In the genomic region with DNA sequence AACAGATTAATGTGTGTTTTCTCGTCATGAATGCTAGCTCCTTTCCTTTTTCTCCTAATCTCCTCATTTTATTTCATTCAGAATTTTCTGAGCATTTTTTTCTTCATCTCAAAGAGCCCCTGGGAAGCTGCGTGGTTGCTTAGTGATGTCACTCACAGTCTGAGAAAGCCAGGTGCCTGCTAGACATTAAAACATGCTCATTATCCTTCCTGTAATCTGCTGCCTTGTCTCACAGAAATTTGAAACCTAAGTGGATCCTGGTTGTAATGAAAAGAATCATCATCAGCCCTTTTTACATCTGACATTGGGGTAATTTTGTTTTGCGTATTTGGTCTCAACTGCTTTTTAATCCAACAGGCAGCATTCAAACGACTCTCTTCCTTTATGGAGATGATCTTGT, we compare ENCODE assay signal across 12 cellular contexts.
DNase-seq lines count a peak whose midpoint lies in the region; ATAC-seq, FAIRE-seq and TF ChIP-seq lines count a peak whose summit lies in the region.
"Had no signal": no experiment of that assay in that cellular context is flagged by ENCODE, and none has a peak within 500 bp of the region (broad histone marks: within the 10 kb centered on the region; RNA-seq: fewer than 3 reads in every experiment).

No MANE protein-coding gene starts in this region.

- ATAC-seq in GM18868 (IDR thresholded peaks at IDR 0.05; ENCODE audit: unreplicated experiment), result no peak
- ATAC-seq: activated naive CD8-positive, alpha-beta T cell treated with anti-CD3 and anti-CD28 coated beads, Interleukin-2, amount 50 U/mL, for 24 hours had no signal

- no peak for TF ChIP-seq EP300 in ovary (IDR thresholded peaks at IDR 0.05)
- no peak for TF ChIP-seq EP300 in transverse colon (IDR thresholded peaks at IDR 0.05; ENCODE audit: low read depth)

- TF ChIP-seq CTCF in D721Med (IDR thresholded peaks at IDR 0.05; ENCODE audit: insufficient read depth, missing control alignments), result no peak
- no peak for TF ChIP-seq CTCF in ovary (IDR thresholded peaks at IDR 0.05)
- no peak for TF ChIP-seq CTCF in transverse colon (IDR thresholded peaks at IDR 0.05)

- H3K27me3 ChIP-seq in ovary, result no peaks in the 10 kb centered on the region
- H3K27me3 ChIP-seq in transverse colon, result no peaks in the 10 kb centered on the region

- intact Hi-C loops in ovary (cut with DNase I) (no loop called here), transverse colon (cut with DNase I; ENCODE audit: low total_unique reads) (no loop called here)

- DNase-seq in D721Med (ENCODE audit: insufficient read length, low spot score) (no peak), NCI-H1436 (lab: John Stamatoyannopoulos, UW) (peak; percentile 92), NCI-H526 (lab: John Stamatoyannopoulos, UW) (peak; percentile 94), glomerular visceral epithelial cell (ENCODE audit: extremely low spot score) (peak; percentile 36), ovary (no peak), transverse colon (no peak), NK-92 (lab: John Stamatoyannopoulos, UW; ENCODE audit: unreplicated experiment) (no peak)
- DNase-seq: activated naive CD8-positive, alpha-beta T cell treated with anti-CD3 and anti-CD28 coated beads, Interleukin-2, amount 50 U/mL, for 24 hours; EL; H7 had no signal

- FAIRE-seq in D721Med (lab: Jason Lieb, UNC), result peak; percentile 75
- FAIRE-seq: colon had no signal

- in situ Hi-C loops in transverse colon (cut with MboI; ENCODE audit: low pct_ligation_motif_present in 1 of 4, low pct_unique_long_range_greater_than_20kb in 1 of 4, low sequenced_read_pairs in 3 of 4), result no loop called here

- H3K36me3 ChIP-seq in ovary (no peaks in the 10 kb centered on the region), transverse colon (no peaks in the 10 kb centered on the region)

- H3K4me3 ChIP-seq in ovary (no peak overlapping the region), transverse colon (no peak overlapping the region)

- WGBS in ovary, 3 donors, result 76 to 78% (median 77%) methylated on average over 4 of the region's 4 CpGs
- WGBS in transverse colon (ENCODE audit: low coverage in 1 of 2), 2 donors, result 68 to 74% methylated on average over 4 of the region's 4 CpGs

- H3K4me1 ChIP-seq in ovary (ENCODE audit: insufficient read depth), result no peaks in the 10 kb centered on the region
- no peaks in the 10 kb centered on the region for H3K4me1 ChIP-seq in transverse colon

- H3K9me3 ChIP-seq in ovary (no peaks in the 10 kb centered on the region), transverse colon (no peaks in the 10 kb centered on the region)

- H3K27ac ChIP-seq in ovary (no peak overlapping the region), transverse colon (no peak overlapping the region)

- TF ChIP-seq POLR2A in ovary (IDR thresholded peaks at IDR 0.05) (no peak), transverse colon (IDR thresholded peaks at IDR 0.05) (no peak)

Comparison
In these comparisons a context has a peak if more than half of its experiments do, and no peak if none do; other contexts are left out.
1. DNase-seq: peak in NCI-H1436 (single experiment), NCI-H526 (2 of 2) and glomerular visceral epithelial cell (single experiment); none in D721Med (single experiment), ovary (0 of 5), transverse colon (single experiment) and NK-92 (single experiment).